In genomic region chr14:77238996-77239395, GRCh38 we compare ENCODE assay signal across 26 cellular contexts. TPM values are rescaled to one million over a fixed set of nuclear protein-coding genes. Genes with fewer than 3 reads are reported as not detected.
"Had no signal": no experiment of that assay in that cellular context is flagged by ENCODE, and none has a peak within 500 bp of the region (broad histone marks: within the 10 kb centered on the region; RNA-seq: fewer than 3 reads in every experiment).

No MANE protein-coding gene starts in this region.

- H3K9me3 Mint-ChIP-seq: naive thymus-derived CD4-positive, alpha-beta T cell; nephron progenitor cell; stimulated activated memory B cell treated with anti-CD40 and anti-IgM and Interleukin-4, amounts not matched to agents 10 μg/mL and 1 μg/mL and 100 μg/mL, for 72 hours; stimulated activated naive CD8-positive, alpha-beta T cell treated with anti-CD3 and anti-CD28 coated beads, Interleukin-15, Interleukin-2, amounts not matched to agents 100 ng/mL and 50 ng/mL, for 24 hours had no signal

- H3K4me3 ChIP-seq: esophagus squamous epithelium, psoas muscle, right lobe of liver, spleen, thoracic aorta, transverse colon had no signal

- H3K27me3 Mint-ChIP-seq: naive thymus-derived CD4-positive, alpha-beta T cell; stimulated activated memory B cell treated with anti-CD40 and anti-IgM and Interleukin-4, amounts not matched to agents 10 μg/mL and 1 μg/mL and 100 μg/mL, for 72 hours; stimulated activated naive CD8-positive, alpha-beta T cell treated with anti-CD3 and anti-CD28 coated beads, Interleukin-15, Interleukin-2, amounts not matched to agents 100 ng/mL and 50 ng/mL, for 24 hours had no signal

- H3K36me3 Mint-ChIP-seq: naive thymus-derived CD4-positive, alpha-beta T cell; stimulated activated memory B cell treated with anti-CD40 and anti-IgM and Interleukin-4, amounts not matched to agents 10 μg/mL and 1 μg/mL and 100 μg/mL, for 72 hours had no signal

- ATAC-seq: naive thymus-derived CD4-positive, alpha-beta T cell; psoas muscle; right lobe of liver had no signal

- H3K4me3 Mint-ChIP-seq: naive thymus-derived CD4-positive, alpha-beta T cell; nephron progenitor cell; stimulated activated memory B cell treated with anti-CD40 and anti-IgM and Interleukin-4, amounts not matched to agents 10 μg/mL and 1 μg/mL and 100 μg/mL, for 72 hours; stimulated activated naive CD8-positive, alpha-beta T cell treated with anti-CD3 and anti-CD28 coated beads, Interleukin-15, Interleukin-2, amounts not matched to agents 100 ng/mL and 50 ng/mL, for 24 hours had no signal

- H3K27ac Mint-ChIP-seq: naive thymus-derived CD4-positive, alpha-beta T cell; nephron progenitor cell; stimulated activated memory B cell treated with anti-CD40 and anti-IgM and Interleukin-4, amounts not matched to agents 10 μg/mL and 1 μg/mL and 100 μg/mL, for 72 hours; stimulated activated naive CD8-positive, alpha-beta T cell treated with anti-CD3 and anti-CD28 coated beads, Interleukin-15, Interleukin-2, amounts not matched to agents 100 ng/mL and 50 ng/mL, for 24 hours had no signal

- H3K4me1 Mint-ChIP-seq: nephron progenitor cell had no signal

- H3K9me3 ChIP-seq: esophagus squamous epithelium, neutrophil, psoas muscle, right lobe of liver, spleen, thoracic aorta, transverse colon had no signal

- H3K4me1 ChIP-seq: esophagus squamous epithelium, psoas muscle, right lobe of liver, transverse colon had no signal

- DNase-seq: effector memory CD4-positive, alpha-beta T cell; esophagus squamous epithelium; foreskin fibroblast; kidney glomerular epithelial cell; mesendoderm; naive thymus-derived CD4-positive, alpha-beta T cell; nephron progenitor cell; psoas muscle; retina; right lobe of liver; spleen; stimulated activated CD4-positive, alpha-beta T cell treated with anti-CD3 and anti-CD28 coated beads, Interleukin-15, amount 100 ng/mL, for 24 hours; stimulated activated CD4-positive, alpha-beta T cell treated with anti-CD3 and anti-CD28 coated beads, Interleukin-1b, Interleukin-23, amount 100 ng/mL, for 48 hours; stimulated activated CD4-positive, alpha-beta T cell treated with anti-CD3 and anti-CD28 coated beads, Interleukin-4, amount 100 ng/mL, for 24 hours; transverse colon had no signal

- H3K27me3 ChIP-seq: esophagus squamous epithelium, right lobe of liver, spleen, transverse colon had no signal

- H3K36me3 ChIP-seq: neutrophil, right lobe of liver, spleen, thoracic aorta, transverse colon had no signal

- FAIRE-seq: islet of Langerhans had no signal

- H3K27ac ChIP-seq: epithelial cell of prostate, esophagus squamous epithelium, neutrophil, psoas muscle, right lobe of liver, spleen, thoracic aorta, transverse colon had no signal

RNA-seq across cellular contexts. Expression of gene NGB, which starts 32.0 kb away (rescaled TPM):
- total RNA-seq: esophagus squamous epithelium; liver; lung microvascular endothelial cell; naive thymus-derived CD4-positive, alpha-beta T cell; osteoblast; psoas muscle; right lobe of liver; skeletal muscle tissue; spleen; thoracic aorta; ureter had no signal
- polyA plus RNA-seq: liver; naive thymus-derived CD4-positive, alpha-beta T cell; spleen had no signal

RNA-seq across cellular contexts. Expression of gene TMEM63C, which starts 57.4 kb away (rescaled TPM):
- polyA plus RNA-seq: naive thymus-derived CD4-positive, alpha-beta T cell had no signal
